In genomic region chr2:240232961-240233890, GRCh38 we compare ENCODE assay signal across 8 cellular contexts.
A peak's percentile ranks its signal among the peaks of the same experiment; 100 is the strongest.
DNase-seq lines count a peak whose midpoint lies in the region; ATAC-seq and TF ChIP-seq lines count a peak whose summit lies in the region.

No MANE protein-coding gene starts in this region.

- H3K27me3 ChIP-seq in layer of hippocampus (ENCODE audit: control insufficient read depth, insufficient read depth, low read length) = no peaks in the 10 kb centered on the region

- no peaks in the 10 kb centered on the region for H3K36me3 Mint-ChIP-seq in activated CD4-positive, alpha-beta T cell treated with anti-CD3 and anti-CD28 coated beads, Interleukin-2, amount 10 ng/mL, durations not matched to agents 7 days and 5 days (ENCODE audit: low read depth)

- peak; percentile 51 for TF ChIP-seq CTCF in GM13976 (IDR thresholded peaks at IDR 0.05; ENCODE audit: borderline replicate concordance, control extremely low read depth, extremely low read depth, insufficient read depth, missing control alignments)

- H3K27me3 Mint-ChIP-seq in activated CD4-positive, alpha-beta T cell treated with anti-CD3 and anti-CD28 coated beads, Interleukin-2, amount 10 ng/mL, durations not matched to agents 7 days and 5 days = no peaks in the 10 kb centered on the region

- peak; percentile 89 for DNase-seq in GM13976 (ENCODE audit: low spot score)
- peak; percentile 81 for DNase-seq in NCI-H2227 (lab: John Stamatoyannopoulos, UW; ENCODE audit: unreplicated experiment)
- peak; percentile 66 for DNase-seq in activated CD4-positive, alpha-beta T cell treated with anti-CD3 and anti-CD28 coated beads, Interleukin-2, amount 10 ng/mL, durations not matched to agents 7 days and 5 days
- peak; percentile 59 to 65 for DNase-seq in stimulated activated CD4-positive, alpha-beta T cell treated with anti-CD3 and anti-CD28 coated beads, Interleukin-1b, Interleukin-23, amount 100 ng/mL, for 4 hours (ENCODE audit: low read depth in 2 of 2)

- in situ Hi-C loops in GM13976 (cut with MboI; ENCODE audit: low sequenced_read_pairs, unreplicated experiment) = loop anchor here (25.0 kb wide), 1 partner anchor 204 kb away; the partner anchor contains the start of gene GPC1

- POLR2A ChIA-PET in activated CD4-positive, alpha-beta T cell treated with anti-CD3 and anti-CD28 coated beads, Interleukin-2, amount 10 ng/mL, durations not matched to agents 7 days and 5 days (lab: Charles Lee) = no interaction called here

- H3K4me3 Mint-ChIP-seq in activated CD4-positive, alpha-beta T cell treated with anti-CD3 and anti-CD28 coated beads, Interleukin-2, amount 10 ng/mL, durations not matched to agents 7 days and 5 days = no peak overlapping the region

- ATAC-seq in GM21528 (IDR thresholded peaks at IDR 0.05; ENCODE audit: low FRiP score, unreplicated experiment) (no peak), GM21381 (IDR thresholded peaks at IDR 0.05; ENCODE audit: unreplicated experiment) (no peak)

- H3K27ac ChIP-seq in cingulate gyrus (ENCODE audit: low read depth, low read length) (peak overlapping the region; percentile 29), layer of hippocampus (ENCODE audit: low read depth, low read length) (peak overlapping the region; percentile 75)

- H3K9me3 Mint-ChIP-seq in activated CD4-positive, alpha-beta T cell treated with anti-CD3 and anti-CD28 coated beads, Interleukin-2, amount 10 ng/mL, durations not matched to agents 7 days and 5 days = peaks cover 17% of the 10 kb centered on the region

- CTCF ChIA-PET in activated CD4-positive, alpha-beta T cell treated with anti-CD3 and anti-CD28 coated beads, Interleukin-2, amount 10 ng/mL, durations not matched to agents 7 days and 5 days (lab: Charles Lee) = interaction anchor here (0.5 to 2.7 kb wide), 9 partner anchors 25 to 1258 kb away, joined by 3 to 9 read pairs (median 4); no protein-coding TSS in a partner anchor

- no peak overlapping the region for H3K27ac Mint-ChIP-seq in activated CD4-positive, alpha-beta T cell treated with anti-CD3 and anti-CD28 coated beads, Interleukin-2, amount 10 ng/mL, durations not matched to agents 7 days and 5 days

- no peaks in the 10 kb centered on the region for H3K4me1 Mint-ChIP-seq in activated CD4-positive, alpha-beta T cell treated with anti-CD3 and anti-CD28 coated beads, Interleukin-2, amount 10 ng/mL, durations not matched to agents 7 days and 5 days
